ENCODE assay signal across 6 cellular contexts in genomic region chr4:174055344-174055743, GRCh38.
"Had no signal": no experiment of that assay in that cellular context is flagged by ENCODE, and none has a peak within 500 bp of the region (broad histone marks: within the 10 kb centered on the region; RNA-seq: fewer than 3 reads in every experiment).

No MANE protein-coding gene starts in this region.

- H3K4me3 ChIP-seq: K562 had no signal

- H3K27ac ChIP-seq: HL-60 had no signal

- ATAC-seq: HepG2, K562 had no signal

- DNase-seq: IMR-90, KBM-7, KG1 had no signal
